Comparison of ENCODE assay signal across 8 cellular contexts in genomic region chr16:59192551-59193199, GRCh38.
DNase-seq lines count a peak whose midpoint lies in the region; ATAC-seq, FAIRE-seq and TF ChIP-seq lines count a peak whose summit lies in the region.

No MANE protein-coding gene starts in this region.

- ATAC-seq in GM19035 (IDR thresholded peaks at IDR 0.05; ENCODE audit: unreplicated experiment): no peak

- H3K27me3 Mint-ChIP-seq in activated T-cell treated with anti-CD3 and anti-CD28 coated beads, Interleukin-2, amount 50 U/mL, for 24 hours: no peaks in the 10 kb centered on the region
- H3K27me3 Mint-ChIP-seq in astrocyte (ENCODE audit: low read depth, unreplicated experiment): no peaks in the 10 kb centered on the region
- peaks cover 4% of the 10 kb centered on the region for H3K27me3 Mint-ChIP-seq in nephron progenitor cell (ENCODE audit: low read depth, poor library complexity)

- peak; percentile 30 to 35 for DNase-seq in activated T-cell treated with anti-CD3 and anti-CD28 coated beads, Interleukin-2, amount 50 U/mL, for 48 hours
- no peak for DNase-seq in activated T-cell treated with anti-CD3 and anti-CD28 coated beads, Interleukin-2, amount 50 U/mL, for 24 hours
- DNase-seq in astrocyte (ENCODE audit: low read depth) (peak; percentile 4), nephron progenitor cell (peak; percentile 67), activated gamma-delta T cell treated with Interleukin-2 at 50 U/mL for 16 hours (no peak), GM12892 (ENCODE audit: insufficient read length) (no peak)

- H3K79me2 ChIP-seq in astrocyte (ENCODE audit: insufficient read depth, low read length): no peaks in the 10 kb centered on the region

- no peak overlapping the region for H3K9ac ChIP-seq in astrocyte (ENCODE audit: low read length)

- H3K4me3 Mint-ChIP-seq in activated T-cell treated with anti-CD3 and anti-CD28 coated beads, Interleukin-2, amount 50 U/mL, for 24 hours: no peak overlapping the region
- H3K4me3 Mint-ChIP-seq in astrocyte (ENCODE audit: unreplicated experiment) (no peak overlapping the region), nephron progenitor cell (no peak overlapping the region)

- H3K36me3 Mint-ChIP-seq in activated T-cell treated with anti-CD3 and anti-CD28 coated beads, Interleukin-2, amount 50 U/mL, for 24 hours (ENCODE audit: low read depth): no peaks in the 10 kb centered on the region
- H3K36me3 Mint-ChIP-seq in astrocyte (ENCODE audit: low read depth, unreplicated experiment) (no peaks in the 10 kb centered on the region), nephron progenitor cell (ENCODE audit: low read depth) (no peaks in the 10 kb centered on the region)

- no peak for TF ChIP-seq EP300 in Ishikawa (IDR thresholded peaks at IDR 0.05; ENCODE audit: borderline replicate concordance)

- no peak overlapping the region for H2AFZ ChIP-seq in astrocyte (ENCODE audit: low read depth, low read length)

- no peak for TF ChIP-seq POLR2A in GM12892 (IDR thresholded peaks at IDR 0.05; ENCODE audit: low read depth, low read length)

- peaks cover 4% of the 10 kb centered on the region for H3K4me1 Mint-ChIP-seq in activated T-cell treated with anti-CD3 and anti-CD28 coated beads, Interleukin-2, amount 50 U/mL, for 24 hours (ENCODE audit: low read depth)
- H3K4me1 Mint-ChIP-seq in astrocyte (ENCODE audit: low read depth, unreplicated experiment) (no peaks in the 10 kb centered on the region), nephron progenitor cell (no peaks in the 10 kb centered on the region)

- peaks cover 2% of the 10 kb centered on the region for H3K9me3 Mint-ChIP-seq in activated T-cell treated with anti-CD3 and anti-CD28 coated beads, Interleukin-2, amount 50 U/mL, for 24 hours
- no peaks in the 10 kb centered on the region for H3K9me3 Mint-ChIP-seq in astrocyte (ENCODE audit: unreplicated experiment)
- H3K9me3 Mint-ChIP-seq in nephron progenitor cell: no peaks in the 10 kb centered on the region

- no peaks in the 10 kb centered on the region for H3K27me3 ChIP-seq in astrocyte (ENCODE audit: insufficient read depth, low read length)

- no peaks in the 10 kb centered on the region for H3K4me1 ChIP-seq in astrocyte (ENCODE audit: insufficient read depth, low read length)

- H3K27ac Mint-ChIP-seq in activated T-cell treated with anti-CD3 and anti-CD28 coated beads, Interleukin-2, amount 50 U/mL, for 24 hours: no peak overlapping the region
- H3K27ac Mint-ChIP-seq in astrocyte (ENCODE audit: unreplicated experiment): no peak overlapping the region
- no peak overlapping the region for H3K27ac Mint-ChIP-seq in nephron progenitor cell

- no peak overlapping the region for H3K4me2 ChIP-seq in astrocyte (ENCODE audit: low read length)

- peak; percentile 11; the same call in 1 of the 2 replicates for TF ChIP-seq RAD21 in Ishikawa (IDR thresholded peaks at IDR 0.05; ENCODE audit: low read depth)

- H3K9me3 ChIP-seq in astrocyte (ENCODE audit: insufficient read depth, low read depth, low read length): no peaks in the 10 kb centered on the region

- H3K27ac ChIP-seq in astrocyte (ENCODE audit: low read depth, low read length): no peak overlapping the region

- no peak overlapping the region for H3K4me3 ChIP-seq in astrocyte (ENCODE audit: insufficient read depth, low read depth, low read length)

- H3K36me3 ChIP-seq in astrocyte (ENCODE audit: insufficient read depth, low read length): no peaks in the 10 kb centered on the region

- FAIRE-seq in astrocyte (lab: Jason Lieb, UNC) (no peak), GM12892 (lab: Jason Lieb, UNC) (no peak)

- TF ChIP-seq CTCF in astrocyte (IDR thresholded peaks at IDR 0.05; ENCODE audit: insufficient read depth, low read depth, low read length) (peak; percentile 55), nephron progenitor cell (IDR thresholded peaks at IDR 0.05) (peak; percentile 53)

- H4K20me1 ChIP-seq in astrocyte (ENCODE audit: insufficient read depth, low read length): no peaks in the 10 kb centered on the region

TF ChIP-seq in Ishikawa, 13 proteins besides CTCF, POLR2A, EP300 and RAD21:
- TF ChIP-seq NFIC (IDR thresholded peaks at IDR 0.05) (no peak), TAF1 (IDR thresholded peaks at IDR 0.05; ENCODE audit: low read depth) (no peak), TEAD4 (IDR thresholded peaks at IDR 0.05) (no peak), REST (IDR thresholded peaks at IDR 0.05; ENCODE audit: low read depth) (no peak), TCF12 (IDR thresholded peaks at IDR 0.05; ENCODE audit: low read depth) (no peak), EGR1 (IDR thresholded peaks at IDR 0.05) (no peak), FOXM1 (IDR thresholded peaks at IDR 0.05; ENCODE audit: borderline replicate concordance, low read depth) (no peak), CEBPB (IDR thresholded peaks at IDR 0.05) (no peak), CREB1 (IDR thresholded peaks at IDR 0.05; ENCODE audit: low read depth) (no peak), MAX (IDR thresholded peaks at IDR 0.05) (no peak), ZBTB7A (IDR thresholded peaks at IDR 0.05; ENCODE audit: low read depth) (no peak), USF1 (IDR thresholded peaks at IDR 0.05) (no peak), YY1 (IDR thresholded peaks at IDR 0.05; ENCODE audit: low read depth) (no peak)

Comparison
In these comparisons a context has a peak if more than half of its experiments do, and no peak if none do; other contexts are left out.
1. DNase-seq: peak in activated T-cell treated with anti-CD3 and anti-CD28 coated beads, Interleukin-2, amount 50 U/mL, for 48 hours (2 of 2), astrocyte (single experiment) and nephron progenitor cell (single experiment); none in activated T-cell treated with anti-CD3 and anti-CD28 coated beads, Interleukin-2, amount 50 U/mL, for 24 hours (single experiment), activated gamma-delta T cell treated with Interleukin-2 at 50 U/mL for 16 hours (single experiment) and GM12892 (single experiment).